Comparison of ENCODE assay signal across 16 cellular contexts in genomic region chr21:33700491-33700890, GRCh38. TPM values are rescaled to one million over a fixed set of nuclear protein-coding genes. Genes with fewer than 3 reads are reported as not detected.
DNase-seq lines count a peak whose midpoint lies in the region; FAIRE-seq and TF ChIP-seq lines count a peak whose summit lies in the region.
"Had no signal": no experiment of that assay in that cellular context is flagged by ENCODE, and none has a peak within 500 bp of the region (broad histone marks: within the 10 kb centered on the region; RNA-seq: fewer than 3 reads in every experiment).

No MANE protein-coding gene starts in this region.

- H3K9ac ChIP-seq in GM23248, result no peak overlapping the region

- H3K27me3 ChIP-seq in WERI-Rb-1 (ENCODE audit: insufficient read depth, low read depth, severe bottlenecking) (no peaks in the 10 kb centered on the region), GM23248 (replicated peaks; ENCODE audit: insufficient read depth) (no peaks in the 10 kb centered on the region)

- H3K4me3 ChIP-seq in WERI-Rb-1 (ENCODE audit: low read depth, low read length), result no peak overlapping the region
- no peak overlapping the region for H3K4me3 ChIP-seq in GM23248
- H3K4me3 ChIP-seq: A549, GM12878 had no signal

- WGBS in GM23248 (ENCODE audit: low coverage in 1 of 2, low lambda C conversion rate in 2 of 2, missing lambda C conversion rate in 2 of 2), 2 experiments, result 98 to 100% methylated on average over 3 of the region's 3 CpGs

- peaks cover 13% of the 10 kb centered on the region for H3K4me1 ChIP-seq in GM23248 (ENCODE audit: insufficient read depth)
- H3K4me1 ChIP-seq: A549 had no signal

- peak; percentile 92 for FAIRE-seq in D721Med (lab: Jason Lieb, UNC)
- FAIRE-seq: A549, GM12878, H1 had no signal

- H4K20me1 ChIP-seq in GM23248 (ENCODE audit: insufficient read depth), result peaks cover 6% of the 10 kb centered on the region

- H3K36me3 ChIP-seq in WERI-Rb-1 (no peaks in the 10 kb centered on the region), GM23248 (ENCODE audit: low read depth) (no peaks in the 10 kb centered on the region)

- in situ Hi-C loops in GM23248 (cut with MboI), result no loop called here

- H3K79me2 ChIP-seq in GM23248 (ENCODE audit: insufficient read depth), result peaks cover 97% of the 10 kb centered on the region

- no peak overlapping the region for H2AFZ ChIP-seq in GM23248

- no peaks in the 10 kb centered on the region for H3K9me2 ChIP-seq in GM23248 (ENCODE audit: insufficient read depth)

- TF ChIP-seq CTCF in D721Med (IDR thresholded peaks at IDR 0.05; ENCODE audit: insufficient read depth, missing control alignments) (no peak), WERI-Rb-1 (IDR thresholded peaks at IDR 0.05; ENCODE audit: low read depth, low read length) (no peak)

- no peak overlapping the region for H3K4me2 ChIP-seq in GM23248 (ENCODE audit: unreplicated experiment)
- H3K4me2 ChIP-seq: A549 had no signal

- peak overlapping the region; percentile 9 for H3K27ac ChIP-seq in WERI-Rb-1
- H3K27ac ChIP-seq in GM23248, result no peak overlapping the region
- H3K27ac ChIP-seq: A549, C4-2B had no signal

- peaks cover 7% of the 10 kb centered on the region; the same call in 1 of the 2 replicates for H3F3A ChIP-seq in GM23248 (ENCODE audit: insufficient read depth)

- H3K9me3 ChIP-seq in WERI-Rb-1 (ENCODE audit: severe bottlenecking) (no peaks in the 10 kb centered on the region), GM23248 (ENCODE audit: low read depth) (no peaks in the 10 kb centered on the region)
- H3K9me3 ChIP-seq: A549, Caco-2 had no signal

- DNase-seq in D721Med (ENCODE audit: insufficient read length, low spot score) (no peak), NCI-H524 (lab: John Stamatoyannopoulos, UW) (peak; percentile 80 to 86), WERI-Rb-1 (peak; percentile 66), GM23248 (no peak), DMS79 (lab: John Stamatoyannopoulos, UW) (no peak)
- no peak for DNase-seq in activated effector memory CD4-positive, alpha-beta T cell treated with anti-CD3 and anti-CD28 coated beads, Interleukin-2, amount 50 U/mL, for 16 hours
- DNase-seq: AML-193; Caco-2; CD4-positive, alpha-beta T cell; DND-41; EL; H9 had no signal

RNA-seq across cellular contexts. Expression of gene ITSN1, which starts 58.2 kb away (rescaled TPM):
- 35.5 and 43.4 TPM in 2 replicates for total RNA-seq in GM23248 (2014; rRNA removed; shearing (Covaris generic))
- 48.2 and 57.1 TPM in 2 replicates for polyA plus RNA-seq in GM23248 (2016; fragmentation: Nextera tagmentation; extraction: Ambion mirVana)

RNA-seq across cellular contexts. Expression of gene CRYZL1, which starts 59.0 kb away (rescaled TPM):
- 13.6 and 18.3 TPM in 2 replicates for total RNA-seq in GM23248 (2014; rRNA removed; shearing (Covaris generic))
- 35.7 and 37.4 TPM in 2 replicates for polyA plus RNA-seq in GM23248 (2016; fragmentation: Nextera tagmentation; extraction: Ambion mirVana)

Comparison
In these comparisons a context has a peak if more than half of its experiments do, and no peak if none do; other contexts are left out.
1. DNase-seq: peak in NCI-H524 (2 of 2) and WERI-Rb-1 (single experiment); none in D721Med (single experiment), activated effector memory CD4-positive, alpha-beta T cell treated with anti-CD3 and anti-CD28 coated beads, Interleukin-2, amount 50 U/mL, for 16 hours (single experiment), GM23248 (single experiment) and DMS79 (single experiment).